ENCODE assay signal across 16 cellular contexts in genomic region chr19:2811735-2812413, GRCh38. TPM values are rescaled to one million over a fixed set of nuclear protein-coding genes. Genes with fewer than 3 reads are reported as not detected.
"Had no signal": no experiment of that assay in that cellular context is flagged by ENCODE, and none has a peak within 500 bp of the region (broad histone marks: within the 10 kb centered on the region; RNA-seq: fewer than 3 reads in every experiment).

No MANE protein-coding gene starts in this region.

- H3K4me1 Mint-ChIP-seq: memory B cell had no signal

- DNase-seq: activated naive CD4-positive, alpha-beta T cell treated with anti-CD3 and anti-CD28 coated beads, Interleukin-2, amount 50 U/mL, for 16 hours; activated T-cell treated with anti-CD3 and anti-CD28 coated beads, Interleukin-2, amount 50 U/mL, for 1 hour; adrenal gland; effector memory CD8-positive, alpha-beta T cell; hypothalamus; stimulated activated CD4-positive, alpha-beta T cell treated with anti-CD3 and anti-CD28 coated beads, Interleukin-4, amount 100 ng/mL, for 1 hour; stimulated activated CD8-positive, alpha-beta memory T cell treated with anti-CD3 and anti-CD28 coated beads, Interleukin-4, amount 100 ng/mL, for 48 hours; uterus had no signal

- H3K27ac Mint-ChIP-seq: effector memory CD8-positive, alpha-beta T cell; memory B cell; stimulated activated naive CD8-positive, alpha-beta T cell treated with anti-CD3 and anti-CD28 coated beads, Interleukin-15, Interleukin-2, amounts not matched to agents 100 ng/mL and 50 ng/mL, for 24 hours; T-helper 2 cell treated with Interferon-gamma antibody and Interleukin-4, amounts not matched to agents 5 μg/mL and 100 μg/mL, for 36 hours had no signal

- H3K9me3 Mint-ChIP-seq: effector memory CD8-positive, alpha-beta T cell; memory B cell; stimulated activated naive CD8-positive, alpha-beta T cell treated with anti-CD3 and anti-CD28 coated beads, Interleukin-15, Interleukin-2, amounts not matched to agents 100 ng/mL and 50 ng/mL, for 24 hours; T-helper 2 cell treated with Interferon-gamma antibody and Interleukin-4, amounts not matched to agents 5 μg/mL and 100 μg/mL, for 36 hours had no signal

- H3K27ac ChIP-seq: adrenal gland, epithelial cell of prostate, uterus had no signal

- H3K4me3 Mint-ChIP-seq: effector memory CD8-positive, alpha-beta T cell; memory B cell; stimulated activated naive CD8-positive, alpha-beta T cell treated with anti-CD3 and anti-CD28 coated beads, Interleukin-15, Interleukin-2, amounts not matched to agents 100 ng/mL and 50 ng/mL, for 24 hours; T-helper 2 cell treated with Interferon-gamma antibody and Interleukin-4, amounts not matched to agents 5 μg/mL and 100 μg/mL, for 36 hours had no signal

- H3K9me3 ChIP-seq: adrenal gland, uterus had no signal

- ATAC-seq: activated CD4-positive, CD25-positive, alpha-beta regulatory T cell treated with anti-CD3 and anti-CD28 coated beads, Interleukin-2, amount 50 U/mL, for 24 hours; effector memory CD8-positive, alpha-beta T cell; sciatic nerve had no signal

- H3K36me3 ChIP-seq: uterus had no signal

- H3K4me3 ChIP-seq: adrenal gland, uterus had no signal

- H3K27me3 Mint-ChIP-seq: effector memory CD8-positive, alpha-beta T cell; memory B cell; stimulated activated naive CD8-positive, alpha-beta T cell treated with anti-CD3 and anti-CD28 coated beads, Interleukin-15, Interleukin-2, amounts not matched to agents 100 ng/mL and 50 ng/mL, for 24 hours had no signal

- H3K27me3 ChIP-seq: adrenal gland, uterus had no signal

- H3K4me1 ChIP-seq: uterus had no signal

RNA-seq across cellular contexts. Expression of gene ZNF556, which starts 55.3 kb away (rescaled TPM):
- total RNA-seq: cardiac septum, glomerular endothelial cell had no signal
